Comparison of ENCODE assay signal across 8 cellular contexts in genomic region chr1:27656157-27656893, GRCh38. TPM values are rescaled to one million over a fixed set of nuclear protein-coding genes. Genes with fewer than 3 reads are reported as not detected.
DNase-seq lines count a peak whose midpoint lies in the region; ATAC-seq and TF ChIP-seq lines count a peak whose summit lies in the region.

No MANE protein-coding gene starts in this region.

- 75% methylated on average over 7 of the region's 7 CpGs for WGBS in right cardiac atrium

- no peak for DNase-seq in natural killer cell
- no peak for DNase-seq in natural killer cell treated with Interleukin-12 subunit alpha and Interleukin-12 subunit beta and Interleukin-15 and Interleukin-18, amount 100 ng/mL, for 72 hours (ENCODE audit: low spot score)
- DNase-seq in WTC11 (ENCODE audit: low spot score) = peak; percentile 70
- peak; percentile 80 to 86 (median 84) for DNase-seq in right cardiac atrium
- DNase-seq in HuH-7 (ENCODE audit: low spot score) = no peak
- no peak for DNase-seq in stimulated activated naive CD4-positive, alpha-beta T cell (lab: John Stamatoyannopoulos, UW)
- no peak for DNase-seq in stimulated activated naive B cell treated with anti-CD40 and anti-IgM and Interleukin-4, amounts not matched to agents 10 μg/mL and 1 μg/mL and 100 μg/mL, for 72 hours

- POLR2A ChIA-PET in WTC11 (lab: Charles Lee) = interaction anchor here (0.7 to 0.9 kb wide), 2 partner anchors 41 to 81 kb away, joined by 3 to 4 read pairs; no protein-coding TSS in a partner anchor

- H3K36me3 Mint-ChIP-seq in natural killer cell (no peaks in the 10 kb centered on the region), WTC11 (no peaks in the 10 kb centered on the region)
- no peaks in the 10 kb centered on the region for H3K36me3 Mint-ChIP-seq in natural killer cell treated with Interleukin-12 subunit alpha and Interleukin-12 subunit beta and Interleukin-15 and Interleukin-18, amount 100 ng/mL, for 72 hours
- H3K36me3 Mint-ChIP-seq in stimulated activated naive B cell treated with anti-CD40 and anti-IgM and Interleukin-4, amounts not matched to agents 10 μg/mL and 1 μg/mL and 100 μg/mL, for 72 hours = no peaks in the 10 kb centered on the region

- CTCF ChIA-PET in WTC11 (lab: Charles Lee) = interaction anchor here (0.6 to 3.0 kb wide), 14 partner anchors 13 to 290 kb away, joined by 3 to 34 read pairs (median 4); partner anchors contain the start of genes FAM76A and MAP3K6

- H3K27me3 Mint-ChIP-seq in natural killer cell (ENCODE audit: low read depth in 2 of 2) (no peaks in the 10 kb centered on the region), WTC11 (ENCODE audit: low read depth) (peaks cover 3% of the 10 kb centered on the region; the same call in 1 of the 2 replicates)
- H3K27me3 Mint-ChIP-seq in natural killer cell treated with Interleukin-12 subunit alpha and Interleukin-12 subunit beta and Interleukin-15 and Interleukin-18, amount 100 ng/mL, for 72 hours = no peaks in the 10 kb centered on the region
- H3K27me3 Mint-ChIP-seq in stimulated activated naive B cell treated with anti-CD40 and anti-IgM and Interleukin-4, amounts not matched to agents 10 μg/mL and 1 μg/mL and 100 μg/mL, for 72 hours = no peaks in the 10 kb centered on the region

- H3K27me3 ChIP-seq in right cardiac atrium (ENCODE audit: control insufficient read depth, insufficient read depth) = no peaks in the 10 kb centered on the region

- no peak overlapping the region for H3K4me3 ChIP-seq in right cardiac atrium (ENCODE audit: low read length)

- H3K9me3 Mint-ChIP-seq in natural killer cell (no peaks in the 10 kb centered on the region), WTC11 (no peaks in the 10 kb centered on the region)
- no peaks in the 10 kb centered on the region for H3K9me3 Mint-ChIP-seq in natural killer cell treated with Interleukin-12 subunit alpha and Interleukin-12 subunit beta and Interleukin-15 and Interleukin-18, amount 100 ng/mL, for 72 hours
- no peaks in the 10 kb centered on the region for H3K9me3 Mint-ChIP-seq in stimulated activated naive B cell treated with anti-CD40 and anti-IgM and Interleukin-4, amounts not matched to agents 10 μg/mL and 1 μg/mL and 100 μg/mL, for 72 hours

- H3K9me3 ChIP-seq in right cardiac atrium (ENCODE audit: control insufficient read depth, low read length) = no peaks in the 10 kb centered on the region

- H3K4me3 Mint-ChIP-seq in natural killer cell = no peak overlapping the region
- no peak overlapping the region for H3K4me3 Mint-ChIP-seq in natural killer cell treated with Interleukin-12 subunit alpha and Interleukin-12 subunit beta and Interleukin-15 and Interleukin-18, amount 100 ng/mL, for 72 hours
- no peak overlapping the region for H3K4me3 Mint-ChIP-seq in WTC11
- H3K4me3 Mint-ChIP-seq in stimulated activated naive B cell treated with anti-CD40 and anti-IgM and Interleukin-4, amounts not matched to agents 10 μg/mL and 1 μg/mL and 100 μg/mL, for 72 hours = no peak overlapping the region

- ATAC-seq in natural killer cell (no peak), WTC11 (peak; percentile 57), right cardiac atrium (peak; percentile 44 to 73), HG03175 (IDR thresholded peaks at IDR 0.05; ENCODE audit: unreplicated experiment) (no peak)
- ATAC-seq in natural killer cell treated with Interleukin-12 subunit alpha and Interleukin-12 subunit beta and Interleukin-15 and Interleukin-18, amount 100 ng/mL, for 72 hours = no peak
- ATAC-seq in stimulated activated naive B cell treated with anti-CD40 and anti-IgM and Interleukin-4, amounts not matched to agents 10 μg/mL and 1 μg/mL and 100 μg/mL, for 72 hours (replicated peaks) = no peak

- peak overlapping the region; percentile 93 for H3K27ac ChIP-seq in right cardiac atrium (ENCODE audit: low read length)

- H3K4me1 Mint-ChIP-seq in natural killer cell (peaks cover 28 to 41% of the 10 kb centered on the region in 2 donors), WTC11 (peaks cover 37% of the 10 kb centered on the region)
- H3K4me1 Mint-ChIP-seq in natural killer cell treated with Interleukin-12 subunit alpha and Interleukin-12 subunit beta and Interleukin-15 and Interleukin-18, amount 100 ng/mL, for 72 hours (ENCODE audit: low read depth in 2 of 2) = peaks cover 28 to 38% of the 10 kb centered on the region in 2 donors
- peaks cover 41 to 61% of the 10 kb centered on the region in 2 donors for H3K4me1 Mint-ChIP-seq in stimulated activated naive B cell treated with anti-CD40 and anti-IgM and Interleukin-4, amounts not matched to agents 10 μg/mL and 1 μg/mL and 100 μg/mL, for 72 hours

- peak overlapping the region; percentile 16 to 53 for H3K27ac Mint-ChIP-seq in natural killer cell
- H3K27ac Mint-ChIP-seq in natural killer cell treated with Interleukin-12 subunit alpha and Interleukin-12 subunit beta and Interleukin-15 and Interleukin-18, amount 100 ng/mL, for 72 hours = no peak overlapping the region
- H3K27ac Mint-ChIP-seq in WTC11 = peak overlapping the region; percentile 79
- no peak overlapping the region for H3K27ac Mint-ChIP-seq in stimulated activated naive B cell treated with anti-CD40 and anti-IgM and Interleukin-4, amounts not matched to agents 10 μg/mL and 1 μg/mL and 100 μg/mL, for 72 hours

- TF ChIP-seq CTCF in natural killer cell (IDR thresholded peaks at IDR 0.05) (no peak), WTC11 (IDR thresholded peaks at IDR 0.05) (no peak)

- intact Hi-C loops in natural killer cell (cut with micrococcal nuclease) = no loop called here
- intact Hi-C loops in right cardiac atrium (cut with DNase I) = loop anchor here in 2 of 4 donors (5.0 kb wide), 2 partner anchors 39 to 354 kb away; no protein-coding TSS in a partner anchor

- peaks cover 18% of the 10 kb centered on the region for H3K4me1 ChIP-seq in right cardiac atrium (ENCODE audit: control insufficient read depth, insufficient read depth, low read length)

TF ChIP-seq in WTC11, 78 proteins besides CTCF, POLR2A, EP300 and RAD21 (continues in another document):
- TF ChIP-seq MLX (CRISPR knock-in tag; IDR thresholded peaks at IDR 0.05) (no peak), ZNF263 (CRISPR knock-in tag; IDR thresholded peaks at IDR 0.05; ENCODE audit: low read depth) (peak; percentile 53; the same call in 1 of the 2 replicates), FOXP4 (CRISPR knock-in tag; IDR thresholded peaks at IDR 0.05) (no peak), ZNF423 (CRISPR knock-in tag; IDR thresholded peaks at IDR 0.05) (peak; percentile 8; the same call in 1 of the 2 replicates), SP1 (CRISPR knock-in tag; conservative IDR thresholded peaks at IDR 0.05) (peak; percentile 56; the same call in 1 of the 2 replicates), ZMAT4 (CRISPR knock-in tag; IDR thresholded peaks at IDR 0.05) (no peak), GTF2I (CRISPR knock-in tag; conservative IDR thresholded peaks at IDR 0.05) (peak; percentile 97)

RNA-seq across cellular contexts. Expression of gene IFI6, which starts 15.7 kb away (rescaled TPM):
- 10 to 100 TPM; 26.7 to 36.0 (median 34.8) TPM for total RNA-seq in natural killer cell
- 10 to 100 TPM; 42.8 to 45.4 TPM for total RNA-seq in natural killer cell treated with Interleukin-12 subunit alpha and Interleukin-12 subunit beta and Interleukin-15 and Interleukin-18, amount 100 ng/mL, for 72 hours
- total RNA-seq in WTC11 (2021) = 4.5 to 9.4 TPM (median 6.4 TPM) in 3 replicates
- total RNA-seq in right cardiac atrium = 100 to 1,000 TPM in 1 of 4 donors, 10 to 100 TPM in 3; 46.2 to 145 (median 57.8) TPM
- polyA plus RNA-seq in right cardiac atrium = 68.1 TPM

RNA-seq across cellular contexts. Expression of gene FGR, which starts 21.3 kb away (rescaled TPM):
- total RNA-seq in natural killer cell (100 to 1,000 TPM; 353 to 452 (median 362) TPM), WTC11 (2021) (0.30 to 0.77 TPM (median 0.46 TPM) in 3 replicates), right cardiac atrium (10 to 100 TPM in 1 of 4 donors, 1 to 10 TPM in 3; 3.2 to 12.6 (median 5.1) TPM)
- 10 to 100 TPM; 14.2 to 60.0 TPM for total RNA-seq in natural killer cell treated with Interleukin-12 subunit alpha and Interleukin-12 subunit beta and Interleukin-15 and Interleukin-18, amount 100 ng/mL, for 72 hours
- 3.5 TPM for polyA plus RNA-seq in right cardiac atrium

RNA-seq across cellular contexts. Expression of gene AHDC1, which starts 52.4 kb away (rescaled TPM):
- total RNA-seq in natural killer cell (10 to 100 TPM; 39.6 to 67.0 (median 47.0) TPM), WTC11 (2021) (31.6 to 49.0 TPM (median 32.6 TPM) in 3 replicates), right cardiac atrium (10 to 100 TPM; 40.4 to 53.5 (median 50.6) TPM)
- total RNA-seq in natural killer cell treated with Interleukin-12 subunit alpha and Interleukin-12 subunit beta and Interleukin-15 and Interleukin-18, amount 100 ng/mL, for 72 hours = 10 to 100 TPM; 38.8 to 42.9 TPM
- polyA plus RNA-seq in right cardiac atrium = 26.3 TPM

Comparison
In these comparisons a context has a peak if more than half of its experiments do, and no peak if none do; other contexts are left out.
1. H3K27ac Mint-ChIP-seq: peak in natural killer cell (2 of 2) and WTC11 (single experiment); none in natural killer cell treated with Interleukin-12 subunit alpha and Interleukin-12 subunit beta and Interleukin-15 and Interleukin-18, amount 100 ng/mL, for 72 hours (0 of 2) and stimulated activated naive B cell treated with anti-CD40 and anti-IgM and Interleukin-4, amounts not matched to agents 10 μg/mL and 1 μg/mL and 100 μg/mL, for 72 hours (single experiment).
2. RNA of gene FGR, which starts 21.3 kb away (total RNA-seq): 353 to 452 TPM in natural killer cell; 14.2 to 60.0 TPM in natural killer cell treated with Interleukin-12 subunit alpha and Interleukin-12 subunit beta and Interleukin-15 and Interleukin-18, amount 100 ng/mL, for 72 hours, 3.2 to 12.6 TPM in right cardiac atrium and 0.30 to 0.77 TPM in WTC11; every median in the first group is over 4 times any median in the second.
3. ATAC-seq: peak in WTC11 (single experiment) and right cardiac atrium (2 of 2); none in natural killer cell (0 of 3), natural killer cell treated with Interleukin-12 subunit alpha and Interleukin-12 subunit beta and Interleukin-15 and Interleukin-18, amount 100 ng/mL, for 72 hours (0 of 2), HG03175 (single experiment) and stimulated activated naive B cell treated with anti-CD40 and anti-IgM and Interleukin-4, amounts not matched to agents 10 μg/mL and 1 μg/mL and 100 μg/mL, for 72 hours (0 of 2).
4. DNase-seq: peak in WTC11 (single experiment) and right cardiac atrium (3 of 3); none in natural killer cell (single experiment), natural killer cell treated with Interleukin-12 subunit alpha and Interleukin-12 subunit beta and Interleukin-15 and Interleukin-18, amount 100 ng/mL, for 72 hours (single experiment), HuH-7 (single experiment), stimulated activated naive CD4-positive, alpha-beta T cell (0 of 6) and stimulated activated naive B cell treated with anti-CD40 and anti-IgM and Interleukin-4, amounts not matched to agents 10 μg/mL and 1 μg/mL and 100 μg/mL, for 72 hours (single experiment).